Comparison of ENCODE assay signal across 16 cellular contexts in the genomic region with DNA sequence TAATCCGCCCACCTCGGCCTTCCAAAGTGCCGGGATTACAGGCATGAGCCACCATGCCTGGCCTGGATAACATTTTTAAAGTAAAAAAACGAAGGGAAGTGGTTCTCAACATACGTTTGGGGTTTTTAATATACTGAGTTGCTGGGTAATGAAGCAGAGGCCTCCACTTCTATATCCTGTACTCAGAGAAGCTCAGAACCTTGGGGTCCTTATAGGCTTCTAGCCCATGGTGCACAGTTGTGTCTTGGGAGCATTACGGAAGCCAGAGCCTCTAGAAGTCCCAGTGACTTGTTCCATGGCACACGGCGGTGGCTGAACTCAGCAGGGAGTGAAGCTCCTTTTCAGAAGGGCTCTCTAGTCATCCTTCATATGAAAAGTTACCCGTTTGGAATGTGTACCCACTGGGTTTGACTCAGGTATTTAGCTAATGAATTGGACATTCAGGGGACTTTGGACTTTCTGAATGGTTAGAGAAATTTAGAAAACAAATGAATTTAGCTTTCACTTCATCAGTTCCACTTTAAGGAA.
DNase-seq lines count a peak whose midpoint lies in the region; TF ChIP-seq lines count a peak whose summit lies in the region.
"Had no signal": no experiment of that assay in that cellular context is flagged by ENCODE, and none has a peak within 500 bp of the region (broad histone marks: within the 10 kb centered on the region; RNA-seq: fewer than 3 reads in every experiment).

No MANE protein-coding gene starts in this region.

- POLR2A ChIA-PET in PC-9 (lab: Charles Lee; ENCODE audit: unreplicated experiment): no interaction called here

- H2AFZ ChIP-seq in H9 (ENCODE audit: low read length) (no peak overlapping the region), PC-9 (no peak overlapping the region)

- H3K4me1 ChIP-seq in tibial nerve (peaks cover 0 to 56% (median 27%) of the 10 kb centered on the region in 4 donors), H9 (ENCODE audit: insufficient read depth, low read length) (no peaks in the 10 kb centered on the region), PC-9 (replicated peaks; ENCODE audit: insufficient read depth) (no peaks in the 10 kb centered on the region)

- no peak overlapping the region for H2BK12ac ChIP-seq in H9 (ENCODE audit: insufficient read length, low read depth, low read length)

- H3K79me2 ChIP-seq in H9 (ENCODE audit: insufficient read depth, low read length): no peaks in the 10 kb centered on the region
- H3K79me2 ChIP-seq in PC-9 (ENCODE audit: low read depth): no peaks in the 10 kb centered on the region

- H3K18ac ChIP-seq in H9 (ENCODE audit: insufficient read length, low read depth, low read length): no peak overlapping the region

- H3K4me2 ChIP-seq in H9 (ENCODE audit: insufficient read depth, insufficient read length, low read length) (no peak overlapping the region), PC-9 (no peak overlapping the region)

- no peak overlapping the region for H3K4ac ChIP-seq in H9 (ENCODE audit: low read depth, low read length)

- no peaks in the 10 kb centered on the region for H4K20me1 ChIP-seq in H9 (ENCODE audit: control insufficient read depth, insufficient read depth, insufficient read length)
- H4K20me1 ChIP-seq in PC-9 (ENCODE audit: insufficient read depth): no peaks in the 10 kb centered on the region

- H2BK5ac ChIP-seq in H9 (ENCODE audit: insufficient read length, low read length): no peak overlapping the region

- no peaks in the 10 kb centered on the region for H3K27me3 Mint-ChIP-seq in osteocyte (ENCODE audit: unreplicated experiment)
- H3K27me3 Mint-ChIP-seq in H9 (ENCODE audit: low read depth): no peaks in the 10 kb centered on the region

- no peak overlapping the region for H2BK15ac ChIP-seq in H9 (ENCODE audit: low read depth, low read length)

- BruUV-seq in PC-9 (replicated peaks; lab: Mats Ljungman, UMichigan): no TSS peak

- no peaks in the 10 kb centered on the region for H3K9me3 ChIP-seq in SK-N-MC (ENCODE audit: low read depth, low read length)
- H3K9me3 ChIP-seq in tibial nerve: no peaks in the 10 kb centered on the region
- no peaks in the 10 kb centered on the region for H3K9me3 ChIP-seq in H9 (ENCODE audit: control insufficient read depth, low read depth, low read length)
- no peaks in the 10 kb centered on the region for H3K9me3 ChIP-seq in PC-9 (ENCODE audit: insufficient read depth, low read depth)
- H3K9me3 ChIP-seq: lower lobe of right lung had no signal

- H3K4me3 ChIP-seq in SK-N-MC (no peak overlapping the region), dorsolateral prefrontal cortex (peak overlapping the region in 5 of 59 donors; percentile 12 to 25 (median 21)), tibial nerve (no peak overlapping the region), PC-9 (no peak overlapping the region)
- H3K4me3 ChIP-seq: K562, lower lobe of right lung, skin epidermis had no signal

- H3K4me1 Mint-ChIP-seq in osteocyte (ENCODE audit: unreplicated experiment) (peaks cover 20% of the 10 kb centered on the region), H9 (0 out of 4 replicates have a peak, but pooled peaks cover 0 to 2% of the 10 kb centered on the region in 2 experiments)

- no peak overlapping the region for H4K5ac ChIP-seq in H9 (ENCODE audit: insufficient read length, low read depth, low read length)

- H3K14ac ChIP-seq in H9 (ENCODE audit: insufficient read depth, low read length): no peak overlapping the region

- DNase-seq in SK-N-MC (ENCODE audit: low read depth, low spot score) (no peak), dorsolateral prefrontal cortex (peak in 1 of 10 donors; percentile 15), osteocyte (ENCODE audit: extremely low spot score, unreplicated experiment) (no peak), tibial nerve (ENCODE audit: low spot score in 2 of 2) (no peak), dermis blood vessel endothelial cell (no peak), H9 (no peak), PC-9 (no peak)
- DNase-seq: activated CD4-positive, alpha-beta T cell treated with anti-CD3 and anti-CD28 coated beads, Interleukin-2, amount 50 U/mL, for 1 hour; glutamatergic neuron; lower lobe of right lung; NCI-H2029; NCI-H446; NK-92 treated with Interleukin-12 subunit alpha and Interleukin-12 subunit beta, amount 100 ng/mL, for 24 hours; stimulated activated CD4-positive, alpha-beta T cell treated with anti-CD3 and anti-CD28 coated beads, Interleukin-4, amount 100 ng/mL, for 4 hours had no signal

- intact Hi-C loops in dorsolateral prefrontal cortex (cut with DNase I): loop anchor here in 1 of 2 donors (2.0 kb wide), 1 partner anchor 113 kb away; no protein-coding TSS in a partner anchor
- intact Hi-C loops in PC-9 (cut with micrococcal nuclease; ENCODE audit: unreplicated experiment): loop anchor here (10.0 kb wide), 1 partner anchor 123 kb away; no protein-coding TSS in a partner anchor

- no peak overlapping the region for H4K91ac ChIP-seq in H9 (ENCODE audit: insufficient read length, low read depth, low read length)

- no peak overlapping the region for H3K9ac ChIP-seq in SK-N-MC (ENCODE audit: insufficient read length)
- H3K9ac ChIP-seq in H9 (ENCODE audit: extremely low read depth, insufficient read length, low read length): no peak overlapping the region

- H3K36me3 Mint-ChIP-seq in osteocyte (ENCODE audit: unreplicated experiment) (peaks cover 69% of the 10 kb centered on the region), H9 (ENCODE audit: insufficient read depth in 1 of 3, low read depth in 3 of 3) (peaks cover 26 to 85% (median 64%) of the 10 kb centered on the region in 3 experiments; a peak in 6 of 7 replicates)

- no peak overlapping the region for H2BK20ac ChIP-seq in H9 (ENCODE audit: low read depth, low read length, poor library complexity, severe bottlenecking)

- no peak overlapping the region for H3T11ph ChIP-seq in H9 (ENCODE audit: low read length)

- no peak overlapping the region for H3K56ac ChIP-seq in H9 (ENCODE audit: insufficient read length, low read depth, low read length)

- no peaks in the 10 kb centered on the region for H3K79me1 ChIP-seq in H9 (ENCODE audit: insufficient read depth, low read depth, low read length, poor library complexity, severe bottlenecking)

- no peaks in the 10 kb centered on the region for H3K23me2 ChIP-seq in H9 (ENCODE audit: insufficient read length, low read depth, low read length, poor library complexity, severe bottlenecking)

- TF ChIP-seq CTCF in dorsolateral prefrontal cortex (IDR thresholded peaks at IDR 0.05 in 54 of 56, conservative IDR thresholded peaks at IDR 0.05 in 2 of 56; ENCODE audit: low read depth in 1 of 56, partially characterized antibody in 56 of 56) (no peak), osteocyte (IDR thresholded peaks at IDR 0.05) (no peak), tibial nerve (IDR thresholded peaks at IDR 0.05) (no peak), H9 (conservative IDR thresholded peaks at IDR 0.05) (no peak), PC-9 (conservative IDR thresholded peaks at IDR 0.05) (no peak)

- H3K9me3 Mint-ChIP-seq in osteocyte (ENCODE audit: unreplicated experiment) (no peaks in the 10 kb centered on the region), H9 (no peaks in the 10 kb centered on the region)

- H3K27ac ChIP-seq in SK-N-MC (peak overlapping the region; percentile 93), dorsolateral prefrontal cortex (peak overlapping the region; percentile 44 to 98 (median 94)), tibial nerve (peak overlapping the region in 3 of 4 donors; percentile 21 to 84 (median 72)), H9 (ENCODE audit: insufficient read length, low read depth, low read length) (no peak overlapping the region), PC-9 (no peak overlapping the region)
- H3K27ac ChIP-seq: lower lobe of right lung had no signal

- no peak overlapping the region for H4K8ac ChIP-seq in H9 (replicated peaks; ENCODE audit: insufficient read length, low read depth, low read length)

- H3K23ac ChIP-seq in H9 (ENCODE audit: insufficient read length, low read depth, low read length): no peak overlapping the region

- H3K36me3 ChIP-seq in SK-N-MC (ENCODE audit: insufficient read depth, low read length): peaks cover 80% of the 10 kb centered on the region
- H3K36me3 ChIP-seq in tibial nerve: peaks cover 2 to 99% (median 19%) of the 10 kb centered on the region in 3 donors
- no peaks in the 10 kb centered on the region for H3K36me3 ChIP-seq in PC-9 (ENCODE audit: low read depth)

- H3K9me2 ChIP-seq in PC-9 (ENCODE audit: insufficient read depth): no peaks in the 10 kb centered on the region

- H3K27ac Mint-ChIP-seq in osteocyte (ENCODE audit: unreplicated experiment): peak overlapping the region; percentile 82
- no peak overlapping the region for H3K27ac Mint-ChIP-seq in H9

- TF ChIP-seq EP300 in tibial nerve (IDR thresholded peaks at IDR 0.05): no peak

- no peak overlapping the region for H2BK120ac ChIP-seq in H9 (ENCODE audit: low read depth, low read length, poor library complexity, severe bottlenecking)

- no peaks in the 10 kb centered on the region for H3F3A ChIP-seq in PC-9 (ENCODE audit: insufficient read depth, low read depth)

- WGBS in tibial nerve, 2 donors: 74 to 81% methylated on average over 9 of the region's 9 CpGs
- WGBS in H9 (ENCODE audit: extremely low coverage, insufficient read length, low lambda C conversion rate): no CpG with 5 or more reads among the region's 9 CpGs

- no peak for TF ChIP-seq POLR2A in tibial nerve (IDR thresholded peaks at IDR 0.05)

- no peak overlapping the region for H3K4me3 Mint-ChIP-seq in osteocyte (ENCODE audit: unreplicated experiment)
- H3K4me3 Mint-ChIP-seq in H9: no peak overlapping the region

- CTCF ChIA-PET in PC-9 (lab: Charles Lee): no interaction called here

- H3K27me3 ChIP-seq in dorsolateral prefrontal cortex (no peaks in the 10 kb centered on the region), tibial nerve (no peaks in the 10 kb centered on the region), H9 (ENCODE audit: insufficient read depth, low read length) (no peaks in the 10 kb centered on the region), PC-9 (ENCODE audit: insufficient read depth, low read depth) (no peaks in the 10 kb centered on the region)

- no peak overlapping the region for H2AK5ac ChIP-seq in H9 (ENCODE audit: insufficient read length, low read length)

Comparison
In these comparisons a context has a peak if more than half of its experiments do, and no peak if none do; other contexts are left out.
1. H3K27ac ChIP-seq: peak in SK-N-MC (single experiment), dorsolateral prefrontal cortex (59 of 59) and tibial nerve (3 of 4); none in H9 (single experiment) and PC-9 (single experiment).